ENCODE assay signal across 14 cellular contexts in the genomic region with DNA sequence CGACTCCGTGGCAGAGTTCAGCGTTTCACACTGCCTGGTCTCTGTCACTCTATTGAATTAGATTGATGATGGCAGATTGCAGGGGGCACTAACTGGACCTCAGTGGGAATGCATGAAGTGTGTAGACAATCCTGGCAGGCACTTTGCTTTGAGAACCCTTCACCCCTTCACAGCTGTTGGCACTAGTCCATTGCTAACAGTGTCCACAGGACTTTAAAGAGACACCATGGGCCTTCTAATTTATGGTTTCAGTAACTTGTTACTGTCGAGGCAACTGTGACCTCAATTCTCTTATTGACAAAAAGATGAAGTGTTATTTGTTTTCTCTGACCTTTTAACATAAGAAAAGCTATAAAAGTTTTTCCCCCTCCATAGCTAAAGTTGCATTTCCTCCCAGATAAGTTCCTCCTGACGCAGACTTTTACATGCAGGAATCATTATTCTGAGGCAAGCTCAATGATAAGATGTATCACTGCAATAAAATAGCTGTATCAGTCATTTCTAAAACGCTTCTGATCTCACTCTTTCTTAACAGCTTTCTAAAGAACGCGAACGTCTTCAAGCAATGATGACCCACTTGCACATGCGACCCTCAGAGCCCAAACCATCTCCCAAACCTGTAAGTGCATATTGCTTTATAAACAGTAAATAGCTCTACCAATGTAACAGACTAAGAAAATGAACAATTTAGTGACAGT.
DNase-seq lines count a peak whose midpoint lies in the region; ATAC-seq and TF ChIP-seq lines count a peak whose summit lies in the region.
"Had no signal": no experiment of that assay in that cellular context is flagged by ENCODE, and none has a peak within 500 bp of the region (broad histone marks: within the 10 kb centered on the region; RNA-seq: fewer than 3 reads in every experiment).

No MANE protein-coding gene starts in this region.

- no peaks in the 10 kb centered on the region for H3K9me3 Mint-ChIP-seq in nephron
- H3K9me3 Mint-ChIP-seq: activated CD8-positive, alpha-beta T cell treated with anti-CD3 and anti-CD28 coated beads for 36 hours; activated T-helper 2 cell treated with anti-CD3 and anti-CD28 coated beads, Interferon-gamma antibody, Interleukin-2, Interleukin-4, amounts not matched to agents 10 μg/mL and 5 μg/mL and 100 μg/mL, durations not matched to agents 14 hours and 24 hours and 36 hours; H9; neural progenitor cell; stimulated activated naive CD8-positive, alpha-beta T cell treated with anti-CD3 and anti-CD28 coated beads, Interleukin-15, amount 100 ng/mL, for 72 hours had no signal

- H3K27me3 Mint-ChIP-seq in nephron (ENCODE audit: low read depth): peaks cover 10% of the 10 kb centered on the region
- H3K27me3 Mint-ChIP-seq: stimulated activated naive CD8-positive, alpha-beta T cell treated with anti-CD3 and anti-CD28 coated beads, Interleukin-15, amount 100 ng/mL, for 72 hours had no signal

- H3K4me3 ChIP-seq in GM12865 (ENCODE audit: low read depth, low read length): peak overlapping the region; percentile 15; the same call in 1 of the 2 replicates
- H3K4me3 ChIP-seq: neural progenitor cell had no signal

- peaks cover 23% of the 10 kb centered on the region for H3K4me1 Mint-ChIP-seq in nephron
- H3K4me1 Mint-ChIP-seq: stimulated activated naive CD8-positive, alpha-beta T cell treated with anti-CD3 and anti-CD28 coated beads, Interleukin-15, amount 100 ng/mL, for 72 hours had no signal

- ATAC-seq in GM21360 (IDR thresholded peaks at IDR 0.05; ENCODE audit: unreplicated experiment) (no peak), HG03159 (IDR thresholded peaks at IDR 0.05; ENCODE audit: unreplicated experiment) (no peak)
- ATAC-seq: activated CD8-positive, alpha-beta T cell treated with anti-CD3 and anti-CD28 coated beads for 36 hours; stimulated activated naive CD8-positive, alpha-beta T cell treated with anti-CD3 and anti-CD28 coated beads, Interleukin-15, amount 100 ng/mL, for 72 hours had no signal

- H3K36me3 Mint-ChIP-seq in nephron (ENCODE audit: low read depth): peaks cover 9% of the 10 kb centered on the region
- H3K36me3 Mint-ChIP-seq: neural progenitor cell had no signal

- H3K27ac Mint-ChIP-seq in nephron: peak overlapping the region in 1 of 3 experiments; percentile 14
- H3K27ac Mint-ChIP-seq: activated CD8-positive, alpha-beta T cell treated with anti-CD3 and anti-CD28 coated beads for 36 hours; activated T-helper 2 cell treated with anti-CD3 and anti-CD28 coated beads, Interferon-gamma antibody, Interleukin-2, Interleukin-4, amounts not matched to agents 10 μg/mL and 5 μg/mL and 100 μg/mL, durations not matched to agents 14 hours and 24 hours and 36 hours; neural progenitor cell had no signal

- in situ Hi-C loops in KBM-7 (cut with MboI; ENCODE audit: low pct_unique_long_range_greater_than_20kb, low sequenced_read_pairs): no loop called here

- H3K4me3 Mint-ChIP-seq in nephron: peak overlapping the region in 2 of 3 experiments; percentile 2 to 3
- H3K4me3 Mint-ChIP-seq: activated CD8-positive, alpha-beta T cell treated with anti-CD3 and anti-CD28 coated beads for 36 hours; H9; neural progenitor cell; stimulated activated naive CD8-positive, alpha-beta T cell treated with anti-CD3 and anti-CD28 coated beads, Interleukin-15, amount 100 ng/mL, for 72 hours had no signal

- no peak for DNase-seq in GM12865 (ENCODE audit: low read depth)
- DNase-seq in NCI-H187 (lab: John Stamatoyannopoulos, UW): peak; percentile 57 to 83
- peak; percentile 93 for DNase-seq in SHP77 treated with DMSO at 0.1 percent for 48 hours (lab: John Stamatoyannopoulos, UW)
- no peak for DNase-seq in activated CD8-positive, alpha-beta memory T cell treated with anti-CD3 and anti-CD28 coated beads, Interleukin-2, amount 50 U/mL, for 48 hours
- no peak for DNase-seq in KBM-7
- DNase-seq: activated CD8-positive, alpha-beta T cell treated with anti-CD3 and anti-CD28 coated beads for 36 hours; anterior cingulate cortex; H9; stimulated activated naive CD8-positive, alpha-beta T cell treated with anti-CD3 and anti-CD28 coated beads, Interleukin-15, amount 100 ng/mL, for 72 hours had no signal

- TF ChIP-seq CTCF in GM12865 (IDR thresholded peaks at IDR 0.05; ENCODE audit: insufficient read depth, low read depth, low read length, missing control alignments) (no peak), nephron (IDR thresholded peaks at IDR 0.05; ENCODE audit: unreplicated experiment in 3 of 3) (no peak)

Comparison
In these comparisons a context has a peak if more than half of its experiments do, and no peak if none do; other contexts are left out.
1. DNase-seq: peak in NCI-H187 (2 of 2) and SHP77 treated with DMSO at 0.1 percent for 48 hours (single experiment); none in GM12865 (single experiment), activated CD8-positive, alpha-beta memory T cell treated with anti-CD3 and anti-CD28 coated beads, Interleukin-2, amount 50 U/mL, for 48 hours (single experiment) and KBM-7 (single experiment).